Comparison of ENCODE assay signal across 18 cellular contexts in genomic region chr4:41349021-41349420, GRCh38.
A peak's percentile ranks its signal among the peaks of the same experiment; 100 is the strongest.
DNase-seq lines count a peak whose midpoint lies in the region; ATAC-seq, FAIRE-seq and TF ChIP-seq lines count a peak whose summit lies in the region.
"Had no signal": no experiment of that assay in that cellular context is flagged by ENCODE, and none has a peak within 500 bp of the region (broad histone marks: within the 10 kb centered on the region; RNA-seq: fewer than 3 reads in every experiment).

No MANE protein-coding gene starts in this region.

- peaks cover 35% of the 10 kb centered on the region for H3K9me3 Mint-ChIP-seq in nephron

- intact Hi-C loops in PC-3 (cut with micrococcal nuclease) = no loop called here
- intact Hi-C loops in endothelial cell of umbilical vein (cut with micrococcal nuclease) = no loop called here
- intact Hi-C loops in psoas muscle (cut with DNase I) = loop anchor here in 1 of 2 donors (10.0 kb wide), 1 partner anchor 54 kb away; no protein-coding TSS in a partner anchor

- BruUV-seq in PC-3 (replicated peaks; lab: Mats Ljungman, UMichigan) (no TSS peak), endothelial cell of umbilical vein (replicated peaks; lab: Mats Ljungman, UMichigan) (no TSS peak)

- H3K79me2 ChIP-seq in PC-3 (ENCODE audit: low read length) = no peaks in the 10 kb centered on the region
- no peaks in the 10 kb centered on the region for H3K79me2 ChIP-seq in endothelial cell of umbilical vein (ENCODE audit: control insufficient read depth, insufficient read depth, low read length)

- H3K9me2 ChIP-seq in PC-3 (replicated peaks; ENCODE audit: low read length) = no peaks in the 10 kb centered on the region

- H3K36me3 ChIP-seq in PC-3 (ENCODE audit: low read depth, low read length) = no peaks in the 10 kb centered on the region
- H3K36me3 ChIP-seq in endothelial cell of umbilical vein (ENCODE audit: control insufficient read depth in 2 of 2, extremely low read depth in 1 of 2, insufficient read depth in 2 of 2, low read length in 2 of 2) = no peaks in the 10 kb centered on the region
- H3K36me3 ChIP-seq in psoas muscle (ENCODE audit: insufficient read depth in 1 of 2, low read depth in 1 of 2) = no peaks in the 10 kb centered on the region
- H3K36me3 ChIP-seq: BE2C, HAP-1 had no signal

- H3K9me1 ChIP-seq in endothelial cell of umbilical vein (replicated peaks; ENCODE audit: control insufficient read depth, extremely low read depth, insufficient read depth, low read length) = no peaks in the 10 kb centered on the region

- H3K4me2 ChIP-seq in PC-3 (ENCODE audit: low read length) = no peak overlapping the region
- H3K4me2 ChIP-seq in endothelial cell of umbilical vein (ENCODE audit: insufficient read depth, low read length) = no peak overlapping the region

- TF ChIP-seq CTCF in PC-3 (conservative IDR thresholded peaks at IDR 0.05; ENCODE audit: low read depth, low read length) (no peak), endothelial cell of umbilical vein (IDR thresholded peaks at IDR 0.05; ENCODE audit: extremely low read depth in 1 of 2, insufficient read depth in 1 of 2, low read depth in 1 of 2, low read length in 2 of 2) (no peak), nephron (IDR thresholded peaks at IDR 0.05; ENCODE audit: unreplicated experiment in 3 of 3) (no peak), psoas muscle (IDR thresholded peaks at IDR 0.05) (no peak)

- no peaks in the 10 kb centered on the region for H3K27me3 Mint-ChIP-seq in nephron (ENCODE audit: low read depth)

- no peak for FAIRE-seq in endothelial cell of umbilical vein (lab: Jason Lieb, UNC)
- FAIRE-seq: A204.1, HepG2, HTR-8/SVneo had no signal

- H3F3A ChIP-seq in PC-3 (ENCODE audit: low read length, unreplicated experiment) = no peaks in the 10 kb centered on the region

- H3K4me1 Mint-ChIP-seq in nephron = peaks cover 9% of the 10 kb centered on the region
- H3K4me1 Mint-ChIP-seq: CD4-positive, alpha-beta memory T cell had no signal

- CTCF ChIA-PET in PC-3 (lab: Charles Lee) (no interaction called here), endothelial cell of umbilical vein (lab: Charles Lee) (interaction anchor here (1.0 to 1.1 kb wide), 2 partner anchors 68 to 313 kb away, joined by 3 read pairs; no protein-coding TSS in a partner anchor)

- DNase-seq in H4 (ENCODE audit: low spot score) (peak; percentile 30), PC-3 (peak; percentile 22), endothelial cell of umbilical vein (ENCODE audit: low read depth, low spot score) (peak; percentile 88), psoas muscle (no peak)
- DNase-seq: BE2C; CD4-positive, alpha-beta memory T cell; DMS79; GDM1; GOT3; HFFc6 had no signal

- H3K9me3 ChIP-seq in PC-3 (ENCODE audit: low read length) = no peaks in the 10 kb centered on the region
- H3K9me3 ChIP-seq in endothelial cell of umbilical vein (replicated peaks; ENCODE audit: control insufficient read depth, insufficient read depth, low read length) = no peaks in the 10 kb centered on the region
- no peaks in the 10 kb centered on the region for H3K9me3 ChIP-seq in psoas muscle

- no peak for TF ChIP-seq POLR2A in endothelial cell of umbilical vein (IDR thresholded peaks at IDR 0.05; ENCODE audit: low read depth, low read length)

- peaks cover 22% of the 10 kb centered on the region for H3K4me1 ChIP-seq in PC-3 (ENCODE audit: insufficient read depth, low read length)
- no peaks in the 10 kb centered on the region for H3K4me1 ChIP-seq in endothelial cell of umbilical vein (ENCODE audit: control insufficient read depth, extremely low read depth, insufficient read depth, low read length)
- H3K4me1 ChIP-seq in psoas muscle = no peaks in the 10 kb centered on the region

- dilution Hi-C loops in endothelial cell of umbilical vein (cut with MboI; ENCODE audit: extremely low pct_ligation_motif_present, low sequenced_read_pairs) = no loop called here

- H3K27ac ChIP-seq in PC-3 (ENCODE audit: low read length) (no peak overlapping the region), endothelial cell of umbilical vein (ENCODE audit: insufficient read depth, low read depth, low read length) (no peak overlapping the region), psoas muscle (no peak overlapping the region)
- H3K27ac ChIP-seq: C4-2B had no signal

- H3K27ac Mint-ChIP-seq in nephron = peak overlapping the region in 2 of 3 experiments; percentile 52 to 60
- H3K27ac Mint-ChIP-seq: CD4-positive, alpha-beta memory T cell; HFFc6 had no signal

- no peak for ATAC-seq in PC-3
- ATAC-seq in GM19467 (IDR thresholded peaks at IDR 0.05; ENCODE audit: unreplicated experiment) = no peak
- no peak for ATAC-seq in psoas muscle
- ATAC-seq in GM18858 (IDR thresholded peaks at IDR 0.05; ENCODE audit: unreplicated experiment) = no peak
- ATAC-seq: HepG2 had no signal

- POLR2A ChIA-PET in PC-3 (lab: Charles Lee; ENCODE audit: unreplicated experiment) (no interaction called here), endothelial cell of umbilical vein (lab: Charles Lee) (no interaction called here)

- H3K4me3 Mint-ChIP-seq in nephron = no peak overlapping the region
- H3K4me3 Mint-ChIP-seq: CD4-positive, alpha-beta memory T cell; HFFc6 had no signal

- no peak overlapping the region for H3K4me3 ChIP-seq in PC-3 (ENCODE audit: low read length)
- no peak overlapping the region for H3K4me3 ChIP-seq in endothelial cell of umbilical vein (replicated peaks in 1 of 3; ENCODE audit: insufficient read depth in 1 of 3, low read depth in 1 of 3, low read length in 3 of 3)
- H3K4me3 ChIP-seq in psoas muscle = no peak overlapping the region
- H3K4me3 ChIP-seq: HAP-1 had no signal

- H3K9ac ChIP-seq in PC-3 (ENCODE audit: low read length) (no peak overlapping the region), endothelial cell of umbilical vein (replicated peaks; ENCODE audit: extremely low read depth, insufficient read depth, low read length) (no peak overlapping the region)

- H4K20me1 ChIP-seq in PC-3 (ENCODE audit: low read length) = no peaks in the 10 kb centered on the region
- H4K20me1 ChIP-seq in endothelial cell of umbilical vein (replicated peaks; ENCODE audit: control insufficient read depth, extremely low read depth, insufficient read depth, low read length) = no peaks in the 10 kb centered on the region

- H2AFZ ChIP-seq in PC-3 (ENCODE audit: low read length) = no peak overlapping the region
- no peak overlapping the region for H2AFZ ChIP-seq in endothelial cell of umbilical vein (ENCODE audit: low read depth, low read length)

- no peaks in the 10 kb centered on the region for H3K27me3 ChIP-seq in PC-3 (ENCODE audit: low read length)
- H3K27me3 ChIP-seq in endothelial cell of umbilical vein (ENCODE audit: control insufficient read depth in 2 of 2, insufficient read depth in 2 of 2, low read length in 2 of 2) = no peaks in the 10 kb centered on the region
- H3K27me3 ChIP-seq in psoas muscle (ENCODE audit: insufficient read depth in 3 of 3, low read length in 2 of 3) = no peaks in the 10 kb centered on the region
- H3K27me3 ChIP-seq: BE2C had no signal

- peaks cover 4% of the 10 kb centered on the region for H3K36me3 Mint-ChIP-seq in nephron (ENCODE audit: low read depth)
- H3K36me3 Mint-ChIP-seq: CD4-positive, alpha-beta memory T cell had no signal

TF ChIP-seq in endothelial cell of umbilical vein, 7 proteins besides CTCF, POLR2A, EP300 and RAD21:
- TF ChIP-seq JUN (IDR thresholded peaks at IDR 0.05; ENCODE audit: borderline replicate concordance, insufficient read depth, insufficient read length, low read depth) = no peak

Comparison
In these comparisons a context has a peak if more than half of its experiments do, and no peak if none do; other contexts are left out.
1. DNase-seq: peak in H4 (single experiment), PC-3 (single experiment) and endothelial cell of umbilical vein (single experiment); none in psoas muscle (0 of 2).